ENCODE assay signal across 1 cellular context in the genomic region with DNA sequence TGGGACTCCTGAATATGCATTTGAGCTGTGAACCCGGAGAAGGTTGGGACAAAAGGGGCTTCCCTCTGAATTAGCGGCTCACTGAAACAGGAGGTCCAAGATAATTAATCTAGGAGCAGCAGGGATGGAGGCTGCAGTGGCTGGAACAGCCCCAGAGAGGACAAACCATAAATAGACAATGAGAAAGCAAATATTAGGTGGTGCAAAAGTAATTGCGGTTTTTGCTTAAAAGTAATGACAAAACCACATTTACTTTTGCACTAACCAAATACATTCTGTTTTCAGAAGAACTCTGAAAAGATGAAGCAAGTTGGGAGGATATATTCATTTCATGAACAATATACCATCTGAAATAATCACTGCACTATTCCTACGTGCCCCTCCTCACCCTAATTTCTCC.
TF ChIP-seq lines count a peak whose summit lies in the region.

No MANE protein-coding gene starts in this region.

TF ChIP-seq in WTC11, 78 proteins besides CTCF, POLR2A, EP300 and RAD21 (continued from another document):
- TF ChIP-seq, protein P1, sequence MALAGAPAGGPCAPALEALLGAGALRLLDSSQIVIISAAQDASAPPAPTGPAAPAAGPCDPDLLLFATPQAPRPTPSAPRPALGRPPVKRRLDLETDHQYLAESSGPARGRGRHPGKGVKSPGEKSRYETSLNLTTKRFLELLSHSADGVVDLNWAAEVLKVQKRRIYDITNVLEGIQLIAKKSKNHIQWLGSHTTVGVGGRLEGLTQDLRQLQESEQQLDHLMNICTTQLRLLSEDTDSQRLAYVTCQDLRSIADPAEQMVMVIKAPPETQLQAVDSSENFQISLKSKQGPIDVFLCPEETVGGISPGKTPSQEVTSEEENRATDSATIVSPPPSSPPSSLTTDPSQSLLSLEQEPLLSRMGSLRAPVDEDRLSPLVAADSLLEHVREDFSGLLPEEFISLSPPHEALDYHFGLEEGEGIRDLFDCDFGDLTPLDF (CRISPR knock-in tag; IDR thresholded peaks at IDR 0.05): no peak
- TF ChIP-seq, protein P2, sequence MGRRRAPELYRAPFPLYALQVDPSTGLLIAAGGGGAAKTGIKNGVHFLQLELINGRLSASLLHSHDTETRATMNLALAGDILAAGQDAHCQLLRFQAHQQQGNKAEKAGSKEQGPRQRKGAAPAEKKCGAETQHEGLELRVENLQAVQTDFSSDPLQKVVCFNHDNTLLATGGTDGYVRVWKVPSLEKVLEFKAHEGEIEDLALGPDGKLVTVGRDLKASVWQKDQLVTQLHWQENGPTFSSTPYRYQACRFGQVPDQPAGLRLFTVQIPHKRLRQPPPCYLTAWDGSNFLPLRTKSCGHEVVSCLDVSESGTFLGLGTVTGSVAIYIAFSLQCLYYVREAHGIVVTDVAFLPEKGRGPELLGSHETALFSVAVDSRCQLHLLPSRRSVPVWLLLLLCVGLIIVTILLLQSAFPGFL (CRISPR knock-in tag; IDR thresholded peaks at IDR 0.05; ENCODE audit: borderline replicate concordance): no peak
- TF ChIP-seq ZNF219 (CRISPR knock-in tag; IDR thresholded peaks at IDR 0.05; ENCODE audit: borderline replicate concordance) (no peak), NR1H2 (CRISPR knock-in tag; IDR thresholded peaks at IDR 0.05) (no peak), ELF4 (CRISPR knock-in tag; IDR thresholded peaks at IDR 0.05; ENCODE audit: low read depth) (no peak), GRHL2 (CRISPR knock-in tag; IDR thresholded peaks at IDR 0.05; ENCODE audit: insufficient replicate concordance, severe bottlenecking) (no peak), ZNF671 (CRISPR knock-in tag; IDR thresholded peaks at IDR 0.05) (no peak), SMAD3 (CRISPR knock-in tag; IDR thresholded peaks at IDR 0.05; ENCODE audit: borderline replicate concordance) (no peak), USF2 (CRISPR knock-in tag; IDR thresholded peaks at IDR 0.05) (no peak), TP53 (CRISPR knock-in tag; IDR thresholded peaks at IDR 0.05) (no peak), FOXJ3 (CRISPR knock-in tag; IDR thresholded peaks at IDR 0.05; ENCODE audit: borderline replicate concordance) (no peak)
- TF ChIP-seq, protein P3, sequence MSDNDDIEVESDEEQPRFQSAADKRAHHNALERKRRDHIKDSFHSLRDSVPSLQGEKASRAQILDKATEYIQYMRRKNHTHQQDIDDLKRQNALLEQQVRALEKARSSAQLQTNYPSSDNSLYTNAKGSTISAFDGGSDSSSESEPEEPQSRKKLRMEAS (CRISPR knock-in tag; IDR thresholded peaks at IDR 0.05): no peak
